13 cellular contexts compared by ENCODE assay signal in genomic region chr11:34600339-34601084, GRCh38. TPM values are rescaled to one million over a fixed set of nuclear protein-coding genes. Genes with fewer than 3 reads are reported as not detected.
DNase-seq lines count a peak whose midpoint lies in the region; ATAC-seq, FAIRE-seq and TF ChIP-seq lines count a peak whose summit lies in the region.
"Had no signal": no experiment of that assay in that cellular context is flagged by ENCODE, and none has a peak within 500 bp of the region (broad histone marks: within the 10 kb centered on the region; RNA-seq: fewer than 3 reads in every experiment).

No MANE protein-coding gene starts in this region.

- no peaks in the 10 kb centered on the region for H3K36me3 ChIP-seq in astrocyte (ENCODE audit: insufficient read depth, low read length)
- no peaks in the 10 kb centered on the region for H3K36me3 ChIP-seq in lower lobe of right lung
- H3K36me3 ChIP-seq: ascending aorta had no signal

- H4K20me1 ChIP-seq in astrocyte (ENCODE audit: insufficient read depth, low read length): no peaks in the 10 kb centered on the region

- H3K36me3 Mint-ChIP-seq in activated T-cell treated with anti-CD3 and anti-CD28 coated beads, Interleukin-2, amount 50 U/mL, for 24 hours (ENCODE audit: low read depth): no peaks in the 10 kb centered on the region
- H3K36me3 Mint-ChIP-seq in astrocyte (ENCODE audit: low read depth, unreplicated experiment) (no peaks in the 10 kb centered on the region), natural killer cell (no peaks in the 10 kb centered on the region)
- H3K36me3 Mint-ChIP-seq: IgD-negative memory B cell had no signal

- H3K27me3 ChIP-seq in astrocyte (ENCODE audit: insufficient read depth, low read length): no peaks in the 10 kb centered on the region
- no peaks in the 10 kb centered on the region for H3K27me3 ChIP-seq in lower lobe of right lung (ENCODE audit: low read depth)
- H3K27me3 ChIP-seq: ascending aorta had no signal

- no peak overlapping the region for H3K4me3 Mint-ChIP-seq in activated T-cell treated with anti-CD3 and anti-CD28 coated beads, Interleukin-2, amount 50 U/mL, for 24 hours
- no peak overlapping the region for H3K4me3 Mint-ChIP-seq in astrocyte (ENCODE audit: unreplicated experiment)
- no peak overlapping the region for H3K4me3 Mint-ChIP-seq in natural killer cell
- H3K4me3 Mint-ChIP-seq: IgD-negative memory B cell had no signal

- H3K4me2 ChIP-seq in astrocyte (ENCODE audit: low read length): peak overlapping the region; percentile 49

- intact Hi-C loops in lower lobe of right lung (cut with DNase I) (no loop called here), natural killer cell (cut with micrococcal nuclease) (no loop called here)

- ATAC-seq in lower lobe of right lung (peak; percentile 83 to 92), natural killer cell (no peak), GM18505 (IDR thresholded peaks at IDR 0.05; ENCODE audit: unreplicated experiment) (no peak)

- H3K79me2 ChIP-seq in astrocyte (ENCODE audit: insufficient read depth, low read length): no peaks in the 10 kb centered on the region

- peak overlapping the region; percentile 37 for H2AFZ ChIP-seq in astrocyte (ENCODE audit: low read depth, low read length)

- H3K9ac ChIP-seq in astrocyte (ENCODE audit: low read length): no peak overlapping the region

- TF ChIP-seq CTCF in astrocyte (IDR thresholded peaks at IDR 0.05; ENCODE audit: insufficient read depth, low read depth, low read length) (no peak), lower lobe of right lung (IDR thresholded peaks at IDR 0.05) (no peak), natural killer cell (IDR thresholded peaks at IDR 0.05) (no peak)

- H3K27ac ChIP-seq in astrocyte (ENCODE audit: low read depth, low read length): peak overlapping the region; percentile 31
- peak overlapping the region; percentile 69 for H3K27ac ChIP-seq in lower lobe of right lung
- H3K27ac ChIP-seq: ascending aorta had no signal

- FAIRE-seq in astrocyte (lab: Jason Lieb, UNC): no peak

- TF ChIP-seq POLR2A in GM18505 (IDR thresholded peaks at IDR 0.05; ENCODE audit: borderline replicate concordance, extremely low read depth, insufficient read depth, insufficient read length): no peak

- peak overlapping the region; percentile 66 for H3K27ac Mint-ChIP-seq in activated T-cell treated with anti-CD3 and anti-CD28 coated beads, Interleukin-2, amount 50 U/mL, for 24 hours
- H3K27ac Mint-ChIP-seq in astrocyte (ENCODE audit: unreplicated experiment) (peak overlapping the region; percentile 13), natural killer cell (no peak overlapping the region)

- no peaks in the 10 kb centered on the region for H3K9me3 Mint-ChIP-seq in activated T-cell treated with anti-CD3 and anti-CD28 coated beads, Interleukin-2, amount 50 U/mL, for 24 hours
- H3K9me3 Mint-ChIP-seq in astrocyte (ENCODE audit: unreplicated experiment) (no peaks in the 10 kb centered on the region), natural killer cell (no peaks in the 10 kb centered on the region)

- H3K9me3 ChIP-seq in astrocyte (ENCODE audit: insufficient read depth, low read depth, low read length): no peaks in the 10 kb centered on the region
- no peaks in the 10 kb centered on the region for H3K9me3 ChIP-seq in lower lobe of right lung
- H3K9me3 ChIP-seq: ascending aorta had no signal

- no peak for DNase-seq in activated T-cell treated with anti-CD3 and anti-CD28 coated beads, Interleukin-2, amount 50 U/mL, for 24 hours
- no peak for DNase-seq in activated T-cell treated with anti-CD3 and anti-CD28 coated beads, Interleukin-2, amount 50 U/mL, for 48 hours
- DNase-seq in astrocyte (ENCODE audit: low read depth): peak; percentile 58
- DNase-seq in lower lobe of right lung: peak; percentile 52
- DNase-seq in ureter (ENCODE audit: low spot score): peak; percentile 68
- no peak for DNase-seq in epidermal melanocyte (ENCODE audit: insufficient read length, low spot score)
- DNase-seq in natural killer cell: no peak
- DNase-seq: activated CD4-positive, CD25-positive, alpha-beta regulatory T cell treated with anti-CD3 and anti-CD28 coated beads, Interleukin-2, amount 50 U/mL, for 72 hours; H7; NK-92 treated with Interleukin-12 subunit alpha and Interleukin-12 subunit beta, amount 100 ng/mL, for 24 hours had no signal

- H3K4me1 Mint-ChIP-seq in activated T-cell treated with anti-CD3 and anti-CD28 coated beads, Interleukin-2, amount 50 U/mL, for 24 hours (ENCODE audit: low read depth): peaks cover 22% of the 10 kb centered on the region
- peaks cover 25% of the 10 kb centered on the region for H3K4me1 Mint-ChIP-seq in astrocyte (ENCODE audit: low read depth, unreplicated experiment)
- H3K4me1 Mint-ChIP-seq in natural killer cell: peaks cover 13 to 17% of the 10 kb centered on the region in 2 donors

- peaks cover 26% of the 10 kb centered on the region for H3K4me1 ChIP-seq in astrocyte (ENCODE audit: insufficient read depth, low read length)
- H3K4me1 ChIP-seq in lower lobe of right lung: peaks cover 26% of the 10 kb centered on the region
- H3K4me1 ChIP-seq: ascending aorta had no signal

- H3K27me3 Mint-ChIP-seq in activated T-cell treated with anti-CD3 and anti-CD28 coated beads, Interleukin-2, amount 50 U/mL, for 24 hours: peaks cover 22% of the 10 kb centered on the region
- H3K27me3 Mint-ChIP-seq in astrocyte (ENCODE audit: low read depth, unreplicated experiment) (peaks cover 3% of the 10 kb centered on the region), natural killer cell (ENCODE audit: low read depth in 2 of 2) (peaks cover 21 to 43% of the 10 kb centered on the region in 2 donors)

- H3K4me3 ChIP-seq in astrocyte (ENCODE audit: insufficient read depth, low read depth, low read length) (no peak overlapping the region), lower lobe of right lung (no peak overlapping the region)
- H3K4me3 ChIP-seq: ascending aorta had no signal

RNA-seq across cellular contexts. Expression of gene EHF, which starts 20.4 kb away (rescaled TPM):
- total RNA-seq in astrocyte: 0.25 TPM in 1 of 2 replicates, not detected in the other
- 60.5 TPM for total RNA-seq in lower lobe of right lung
- total RNA-seq in ureter: 309 TPM
- not detected for total RNA-seq in natural killer cell
- total RNA-seq: ascending aorta had no signal

Comparison
In these comparisons a context has a peak if more than half of its experiments do, and no peak if none do; other contexts are left out.
1. DNase-seq: peak in astrocyte (single experiment), lower lobe of right lung (single experiment) and ureter (single experiment); none in activated T-cell treated with anti-CD3 and anti-CD28 coated beads, Interleukin-2, amount 50 U/mL, for 24 hours (single experiment), activated T-cell treated with anti-CD3 and anti-CD28 coated beads, Interleukin-2, amount 50 U/mL, for 48 hours (0 of 2), epidermal melanocyte (single experiment) and natural killer cell (single experiment).
2. H3K27ac Mint-ChIP-seq: peak in activated T-cell treated with anti-CD3 and anti-CD28 coated beads, Interleukin-2, amount 50 U/mL, for 24 hours (single experiment) and astrocyte (single experiment); none in natural killer cell (0 of 2).
3. ATAC-seq: peak in lower lobe of right lung (2 of 2); none in natural killer cell (0 of 3) and GM18505 (single experiment).
4. RNA of gene EHF, which starts 20.4 kb away (total RNA-seq): 309 TPM in ureter (single experiment) and 60.5 TPM in lower lobe of right lung (single experiment); 0.25 TPM in astrocyte and not detected in natural killer cell; every median in the first group is over 10 times any median in the second.